In the genomic region with DNA sequence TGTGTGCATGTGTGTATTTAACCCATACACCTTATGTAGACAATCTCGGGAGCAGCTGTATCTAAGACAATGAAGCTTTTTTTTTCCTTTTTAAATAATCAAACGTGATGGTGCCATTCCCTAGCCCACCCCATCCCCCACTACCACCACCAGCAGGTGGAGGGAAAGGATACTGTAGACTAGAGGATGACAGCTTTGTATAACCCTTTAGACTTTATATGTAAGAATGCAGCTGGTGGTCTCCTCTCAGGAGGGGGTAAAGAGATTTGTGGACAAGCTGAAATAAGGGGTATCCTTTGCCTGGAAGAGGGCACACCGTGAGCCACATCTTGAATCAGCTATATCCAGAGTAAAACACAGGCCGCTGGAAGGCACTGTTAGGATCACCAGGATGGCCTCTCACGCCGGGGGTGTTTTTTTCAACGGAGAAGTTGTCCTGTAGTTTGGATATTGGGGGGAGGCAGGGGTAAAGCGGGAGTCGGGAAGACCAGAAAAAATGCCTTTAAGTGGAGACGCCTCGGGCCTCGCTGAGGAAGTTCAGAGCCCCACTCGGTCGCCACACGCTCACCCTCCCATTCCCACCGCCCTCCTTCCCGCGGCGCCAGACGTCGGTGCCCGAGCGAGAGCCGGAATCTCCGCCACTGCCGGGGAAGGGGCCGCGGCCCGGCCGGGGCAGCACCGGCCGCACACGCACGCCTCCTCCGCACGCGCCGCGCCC, we compare ENCODE assay signal across 8 cellular contexts. TPM values are rescaled to one million over a fixed set of nuclear protein-coding genes. Genes with fewer than 3 reads are reported as not detected.
DNase-seq lines count a peak whose midpoint lies in the region; ATAC-seq and TF ChIP-seq lines count a peak whose summit lies in the region.

No MANE protein-coding gene starts in this region.

- peak overlapping the region; percentile 89 to 94 (median 92) for H3K4me3 Mint-ChIP-seq in T-cell

- ATAC-seq in T-cell (replicated peaks in 1 of 4) (no peak), left lobe of liver (no peak), GM21526 (IDR thresholded peaks at IDR 0.05; ENCODE audit: low FRiP score, unreplicated experiment) (no peak), GM19023 (IDR thresholded peaks at IDR 0.05; ENCODE audit: unreplicated experiment) (no peak)

- no peaks in the 10 kb centered on the region for H3K27me3 ChIP-seq in BLaER1 treated with 17β-estradiol and CSF1 and Interleukin-3, amounts not matched to agents 10 nM and 100 nM
- H3K27me3 ChIP-seq in HAP-1 (ENCODE audit: low read depth) = no peaks in the 10 kb centered on the region
- H3K27me3 ChIP-seq in esophagus (ENCODE audit: control insufficient read depth in 1 of 2, insufficient read depth in 2 of 2, low read length in 2 of 2) = no peaks in the 10 kb centered on the region
- H3K27me3 ChIP-seq in ovary = no peaks in the 10 kb centered on the region

- DNase-seq in HAP-1 (ENCODE audit: low spot score in 2 of 2) (peak in 1 of 2 experiments; percentile 58), T-cell (peak in 3 of 34 experiments; percentile 5 to 13 (median 6)), ovary (peak in 1 of 5 donors; percentile 31), left lobe of liver (ENCODE audit: low spot score) (no peak)

- peaks cover 28 to 58% (median 54%) of the 10 kb centered on the region in 11 experiments; a peak in 21 of 22 replicates for H4K20me1 ChIP-seq in BLaER1 treated with 17β-estradiol and CSF1 and Interleukin-3, amounts not matched to agents 10 nM and 100 nM

- in situ Hi-C loops in HAP-1 (cut with MboI; ENCODE audit: low sequenced_read_pairs) = no loop called here

- peaks cover 23 to 71% (median 35%) of the 10 kb centered on the region in 10 experiments for H3K4me1 ChIP-seq in BLaER1 treated with 17β-estradiol and CSF1 and Interleukin-3, amounts not matched to agents 10 nM and 100 nM
- H3K4me1 ChIP-seq in HAP-1 = peaks cover 17% of the 10 kb centered on the region
- H3K4me1 ChIP-seq in esophagus (ENCODE audit: control insufficient read depth in 2 of 2, insufficient read depth in 2 of 2, low read length in 1 of 2) = no peaks in the 10 kb centered on the region
- H3K4me1 ChIP-seq in ovary (ENCODE audit: insufficient read depth) = peaks cover 4% of the 10 kb centered on the region

- peak overlapping the region; percentile 64 to 94 (median 84) for H3K4me2 ChIP-seq in BLaER1 treated with 17β-estradiol and CSF1 and Interleukin-3, amounts not matched to agents 10 nM and 100 nM

- peaks cover 0 to 5% (median 0%) of the 10 kb centered on the region in 3 donors for H3K9me3 Mint-ChIP-seq in T-cell

- H3K27ac ChIP-seq in BLaER1 treated with 17β-estradiol and CSF1 and Interleukin-3, amounts not matched to agents 10 nM and 100 nM = peak overlapping the region; percentile 93 to 99 (median 98)
- H3K27ac ChIP-seq in esophagus (ENCODE audit: low read depth in 2 of 2, low read length in 1 of 2) (peak overlapping the region; percentile 94 to 99), ovary (peak overlapping the region in 1 of 2 donors; percentile 24)

- peaks cover 10% of the 10 kb centered on the region for H3K36me3 Mint-ChIP-seq in T-cell

- 0% methylated on average over 32 to 39 of the region's 39 CpGs for WGBS in esophagus, 2 donors
- 0 to 1% (median 0%) methylated on average over 23 to 39 of the region's 39 CpGs for WGBS in ovary, 3 donors

- H3K27ac Mint-ChIP-seq in T-cell = peak overlapping the region; percentile 90

- POLR2A ChIA-PET in T-cell (lab: Charles Lee) = interaction anchor here (0.6 to 0.9 kb wide), 6 partner anchors 12 to 191 kb away, joined by 3 to 4 read pairs (median 3); no protein-coding TSS in a partner anchor

- H3K4me1 Mint-ChIP-seq in T-cell = peaks cover 64 to 66% (median 66%) of the 10 kb centered on the region in 3 donors

- no peak for TF ChIP-seq EP300 in ovary (IDR thresholded peaks at IDR 0.05)

- intact Hi-C loops in ovary (cut with DNase I) = loop anchor here in 2 of 4 donors (10.0 kb wide), 1 partner anchor 190 kb away; a partner anchor contains a TSS

- H3K36me3 ChIP-seq in BLaER1 treated with 17β-estradiol and CSF1 and Interleukin-3, amounts not matched to agents 10 nM and 100 nM = peaks cover 14 to 61% (median 49%) of the 10 kb centered on the region in 11 experiments; a peak in 21 of 22 replicates
- H3K36me3 ChIP-seq in HAP-1 (replicated peaks) (peaks cover 8% of the 10 kb centered on the region; the same call in 1 of the 2 replicates), esophagus (ENCODE audit: control insufficient read depth in 2 of 2, insufficient read depth in 2 of 2, low read length in 1 of 2) (peaks cover 0 to 6% of the 10 kb centered on the region in 2 donors), ovary (no peaks in the 10 kb centered on the region)

- peaks cover 0 to 41% (median 24%) of the 10 kb centered on the region in 11 experiments; a peak in 15 of 22 replicates for H3K9me3 ChIP-seq in BLaER1 treated with 17β-estradiol and CSF1 and Interleukin-3, amounts not matched to agents 10 nM and 100 nM (replicated peaks in 1 of 11)
- H3K9me3 ChIP-seq in HAP-1 = no peaks in the 10 kb centered on the region
- H3K9me3 ChIP-seq in esophagus (ENCODE audit: control insufficient read depth in 2 of 2, insufficient read depth in 1 of 2, low read depth in 1 of 2, low read length in 1 of 2) = no peaks in the 10 kb centered on the region
- no peaks in the 10 kb centered on the region for H3K9me3 ChIP-seq in ovary

- H3K4me3 ChIP-seq in BLaER1 treated with 17β-estradiol and CSF1 and Interleukin-3, amounts not matched to agents 10 nM and 100 nM = peak overlapping the region; percentile 69 to 100 (median 98)
- peak overlapping the region; percentile 66 for H3K4me3 ChIP-seq in HAP-1
- peak overlapping the region; percentile 65 to 84 for H3K4me3 ChIP-seq in esophagus (ENCODE audit: low read depth in 1 of 2, low read length in 2 of 2)
- H3K4me3 ChIP-seq in ovary = peak overlapping the region; percentile 79

- peak overlapping the region; percentile 92 to 99 (median 97) for H3K9ac ChIP-seq in BLaER1 treated with 17β-estradiol and CSF1 and Interleukin-3, amounts not matched to agents 10 nM and 100 nM

- no peak for TF ChIP-seq POLR2A in ovary (IDR thresholded peaks at IDR 0.05)

- no peak for TF ChIP-seq CTCF in ovary (IDR thresholded peaks at IDR 0.05)

- no peaks in the 10 kb centered on the region for H3K27me3 Mint-ChIP-seq in T-cell

- CTCF ChIA-PET in T-cell (lab: Charles Lee) = interaction anchor here (0.6 to 0.8 kb wide), 4 partner anchors 34 to 1920 kb away, joined by 3 read pairs; no protein-coding TSS in a partner anchor

RNA-seq across cellular contexts. Expression of a gene that starts 1.0 kb away (rescaled TPM):
- total RNA-seq in T-cell (10 to 100 TPM; 31.9 to 53.7 (median 43.4) TPM), ovary (10 to 100 TPM; 16.2 to 64.0 (median 50.7) TPM), left lobe of liver (17.0 TPM)
- polyA plus RNA-seq in esophagus (10 to 100 TPM; 13.7 to 16.3 TPM), ovary (10 to 100 TPM; 11.4 to 20.3 TPM)
